ENCODE assay signal across 8 cellular contexts in genomic region chr3:196804775-196805174, GRCh38.
"Had no signal": no experiment of that assay in that cellular context is flagged by ENCODE, and none has a peak within 500 bp of the region (broad histone marks: within the 10 kb centered on the region; RNA-seq: fewer than 3 reads in every experiment).

No MANE protein-coding gene starts in this region.

- H3K9me3 ChIP-seq: HAP-1 had no signal

- H3K27ac Mint-ChIP-seq: HFFc6, IgD-negative memory B cell had no signal

- DNase-seq: GM23248, GOT3, H7, HFFc6, KG1 had no signal

- H3K27me3 Mint-ChIP-seq: IgD-negative memory B cell had no signal

- H3K9me3 Mint-ChIP-seq: HFFc6, IgD-negative memory B cell had no signal

- H3K4me3 Mint-ChIP-seq: HFFc6, IgD-negative memory B cell had no signal

- H3K27ac ChIP-seq: GM23248, HL-60 had no signal

- H3K4me3 ChIP-seq: GM23248, HAP-1 had no signal

- H2AFZ ChIP-seq: GM23248 had no signal
